15 cellular contexts compared by ENCODE assay signal in genomic region chr12:3207174-3207573, GRCh38.
"Had no signal": no experiment of that assay in that cellular context is flagged by ENCODE, and none has a peak within 500 bp of the region (broad histone marks: within the 10 kb centered on the region; RNA-seq: fewer than 3 reads in every experiment).

No MANE protein-coding gene starts in this region.

- H3K4me1 Mint-ChIP-seq: activated B cell treated with CpG ODN at 0.5 μM for 24 hours had no signal

- H3K4me3 ChIP-seq: gastroesophageal sphincter, transverse colon had no signal

- H3K4me1 ChIP-seq: transverse colon had no signal

- H3K27ac ChIP-seq: gastroesophageal sphincter, transverse colon had no signal

- H3K4me3 Mint-ChIP-seq: activated B cell treated with CpG ODN at 0.5 μM for 24 hours; activated naive CD8-positive, alpha-beta T cell treated with anti-CD3 and anti-CD28 coated beads, Interleukin-2, amount 10 ng/mL, durations not matched to agents 7 days and 5 days; dendritic cell treated with granulocyte-macrophage colony-stimulating factor and Interleukin-4, amounts not matched to agents 40 ng/mL and 50 ng/mL, for 4 days; memory B cell; natural killer cell treated with Interleukin-12 subunit alpha and Interleukin-12 subunit beta and Interleukin-15 and Interleukin-18, amount 100 ng/mL, for 72 hours; T-helper 17 cell had no signal

- H3K27me3 ChIP-seq: gastroesophageal sphincter had no signal

- H3K27ac Mint-ChIP-seq: activated B cell treated with CpG ODN at 0.5 μM for 24 hours; activated naive CD8-positive, alpha-beta T cell treated with anti-CD3 and anti-CD28 coated beads, Interleukin-2, amount 10 ng/mL, durations not matched to agents 7 days and 5 days; dendritic cell treated with granulocyte-macrophage colony-stimulating factor and Interleukin-4, amounts not matched to agents 40 ng/mL and 50 ng/mL, for 4 days; memory B cell; natural killer cell treated with Interleukin-12 subunit alpha and Interleukin-12 subunit beta and Interleukin-15 and Interleukin-18, amount 100 ng/mL, for 72 hours; T-helper 17 cell had no signal

- H3K9me3 Mint-ChIP-seq: activated B cell treated with CpG ODN at 0.5 μM for 24 hours; activated naive CD8-positive, alpha-beta T cell treated with anti-CD3 and anti-CD28 coated beads, Interleukin-2, amount 10 ng/mL, durations not matched to agents 7 days and 5 days; dendritic cell treated with granulocyte-macrophage colony-stimulating factor and Interleukin-4, amounts not matched to agents 40 ng/mL and 50 ng/mL, for 4 days; memory B cell; natural killer cell treated with Interleukin-12 subunit alpha and Interleukin-12 subunit beta and Interleukin-15 and Interleukin-18, amount 100 ng/mL, for 72 hours had no signal

- H3K36me3 ChIP-seq: gastroesophageal sphincter, transverse colon had no signal

- ATAC-seq: gastroesophageal sphincter; sciatic nerve; stimulated activated naive CD8-positive, alpha-beta T cell treated with anti-CD3 and anti-CD28 coated beads, Interleukin-15, Interleukin-2, amounts not matched to agents 100 U/mL and 50 U/mL, for 24 hours; T-helper 17 cell had no signal

- DNase-seq: activated B cell treated with CpG ODN at 0.5 μM for 24 hours; activated CD8-positive, alpha-beta memory T cell treated with anti-CD3 and anti-CD28 coated beads for 24 hours; activated naive CD4-positive, alpha-beta T cell; activated naive CD8-positive, alpha-beta T cell treated with anti-CD3 and anti-CD28 coated beads, Interleukin-2, amount 10 ng/mL, durations not matched to agents 7 days and 5 days; anterior cingulate cortex; erythroblast; occipital lobe; stimulated activated naive CD8-positive, alpha-beta T cell treated with anti-CD3 and anti-CD28 coated beads, Interleukin-15, Interleukin-2, amounts not matched to agents 100 U/mL and 50 U/mL, for 24 hours; T-helper 17 cell; transverse colon had no signal

- H3K36me3 Mint-ChIP-seq: activated naive CD8-positive, alpha-beta T cell treated with anti-CD3 and anti-CD28 coated beads, Interleukin-2, amount 10 ng/mL, durations not matched to agents 7 days and 5 days; memory B cell; natural killer cell treated with Interleukin-12 subunit alpha and Interleukin-12 subunit beta and Interleukin-15 and Interleukin-18, amount 100 ng/mL, for 72 hours had no signal

- H3K9me3 ChIP-seq: gastroesophageal sphincter, transverse colon had no signal
